ENCODE assay signal across 15 cellular contexts in genomic region chr13:23510544-23510916, GRCh38. TPM values are rescaled to one million over a fixed set of nuclear protein-coding genes. Genes with fewer than 3 reads are reported as not detected.
A peak's percentile ranks its signal among the peaks of the same experiment; 100 is the strongest.
DNase-seq lines count a peak whose midpoint lies in the region; ATAC-seq and TF ChIP-seq lines count a peak whose summit lies in the region.
"Had no signal": no experiment of that assay in that cellular context is flagged by ENCODE, and none has a peak within 500 bp of the region (broad histone marks: within the 10 kb centered on the region; RNA-seq: fewer than 3 reads in every experiment).

No MANE protein-coding gene starts in this region.

- H3K27ac ChIP-seq in heart left ventricle (peak overlapping the region in 7 of 12 donors; percentile 14 to 78 (median 44)), lower lobe of right lung (no peak overlapping the region), caudate nucleus (ENCODE audit: low read depth, low read length) (no peak overlapping the region)

- no peaks in the 10 kb centered on the region for H3K9me3 Mint-ChIP-seq in activated T-helper 2 cell treated with anti-CD3 and anti-CD28 coated beads, Interferon-gamma antibody, Interleukin-2, Interleukin-4, amounts not matched to agents 10 μg/mL and 5 μg/mL and 100 μg/mL, durations not matched to agents 14 hours and 24 hours and 36 hours
- no peaks in the 10 kb centered on the region for H3K9me3 Mint-ChIP-seq in Calu3 (ENCODE audit: low read depth, unreplicated experiment)
- H3K9me3 Mint-ChIP-seq: activated B cell treated with CpG ODN at 0.5 μM for 24 hours; activated naive CD8-positive, alpha-beta T cell treated with anti-CD3 and anti-CD28 coated beads for 36 hours; central memory CD8-positive, alpha-beta T cell; nephron had no signal

- no peak overlapping the region for H3K27ac Mint-ChIP-seq in activated T-helper 2 cell treated with anti-CD3 and anti-CD28 coated beads, Interferon-gamma antibody, Interleukin-2, Interleukin-4, amounts not matched to agents 10 μg/mL and 5 μg/mL and 100 μg/mL, durations not matched to agents 14 hours and 24 hours and 36 hours
- no peak overlapping the region for H3K27ac Mint-ChIP-seq in Calu3 (ENCODE audit: unreplicated experiment)
- H3K27ac Mint-ChIP-seq: activated B cell treated with CpG ODN at 0.5 μM for 24 hours; activated CD8-positive, alpha-beta T cell treated with anti-CD3 and anti-CD28 coated beads, Interleukin-2, amount 10 ng/mL, durations not matched to agents 7 days and 5 days; activated naive CD8-positive, alpha-beta T cell treated with anti-CD3 and anti-CD28 coated beads for 36 hours; type B pancreatic cell had no signal

- CTCF ChIA-PET in Calu3 (lab: Charles Lee), result interaction anchor here (1.6 kb wide), 1 partner anchor 58 kb away, joined by 6 read pairs; no protein-coding TSS in a partner anchor

- H3K27me3 ChIP-seq in heart left ventricle, result no peaks in the 10 kb centered on the region
- no peaks in the 10 kb centered on the region for H3K27me3 ChIP-seq in lower lobe of right lung (ENCODE audit: low read depth)

- WGBS in heart left ventricle, 4 donors, result 15 to 65% (median 42%) methylated on average over 1 of the region's 1 CpG

- TF ChIP-seq POLR2A in heart left ventricle (IDR thresholded peaks at IDR 0.05), result no peak

- H3K9me3 ChIP-seq in heart left ventricle (no peaks in the 10 kb centered on the region), lower lobe of right lung (no peaks in the 10 kb centered on the region)

- no TSS peak for BruUV-seq in Calu3 (replicated peaks; lab: Mats Ljungman, UMichigan)

- H3K27me3 Mint-ChIP-seq in activated T-helper 2 cell treated with anti-CD3 and anti-CD28 coated beads, Interferon-gamma antibody, Interleukin-2, Interleukin-4, amounts not matched to agents 10 μg/mL and 5 μg/mL and 100 μg/mL, durations not matched to agents 14 hours and 24 hours and 36 hours (ENCODE audit: low read depth), result peaks cover 19% of the 10 kb centered on the region
- no peaks in the 10 kb centered on the region for H3K27me3 Mint-ChIP-seq in Calu3 (ENCODE audit: unreplicated experiment)
- H3K27me3 Mint-ChIP-seq: type B pancreatic cell had no signal

- no peak for TF ChIP-seq CTCF in heart left ventricle (IDR thresholded peaks at IDR 0.05)
- no peak for TF ChIP-seq CTCF in epithelial cell of proximal tubule (conservative IDR thresholded peaks at IDR 0.05; ENCODE audit: low read depth, low read length)
- TF ChIP-seq CTCF in lower lobe of right lung (IDR thresholded peaks at IDR 0.05), result no peak
- TF ChIP-seq CTCF in Calu3 (IDR thresholded peaks at IDR 0.05; ENCODE audit: unreplicated experiment), result no peak

- DNase-seq in heart left ventricle (no peak), left ventricle myocardium superior (no peak), epithelial cell of proximal tubule (ENCODE audit: low read depth) (peak; percentile 16), lower lobe of right lung (no peak), Calu3 (no peak), caudate nucleus (lab: John Stamatoyannopoulos, UW) (no peak), GF-D8 (lab: John Stamatoyannopoulos, UW) (no peak)
- no peak for DNase-seq in activated T-helper 2 cell treated with anti-CD3 and anti-CD28 coated beads, Interferon-gamma antibody, Interleukin-2, Interleukin-4, amounts not matched to agents 10 μg/mL and 5 μg/mL and 100 μg/mL, durations not matched to agents 14 hours and 24 hours and 36 hours (ENCODE audit: low spot score)
- DNase-seq: activated B cell treated with CpG ODN at 0.5 μM for 24 hours; activated naive CD8-positive, alpha-beta T cell treated with anti-CD3 and anti-CD28 coated beads for 36 hours; stimulated activated naive CD4-positive, alpha-beta T cell treated with Interleukin-2 at 50 U/mL for 16 hours had no signal

- H3K4me1 Mint-ChIP-seq in activated T-helper 2 cell treated with anti-CD3 and anti-CD28 coated beads, Interferon-gamma antibody, Interleukin-2, Interleukin-4, amounts not matched to agents 10 μg/mL and 5 μg/mL and 100 μg/mL, durations not matched to agents 14 hours and 24 hours and 36 hours (ENCODE audit: low read depth), result no peaks in the 10 kb centered on the region
- H3K4me1 Mint-ChIP-seq in Calu3 (ENCODE audit: low read depth, unreplicated experiment), result peaks cover 11% of the 10 kb centered on the region
- H3K4me1 Mint-ChIP-seq: activated B cell treated with CpG ODN at 0.5 μM for 24 hours; activated naive CD8-positive, alpha-beta T cell treated with anti-CD3 and anti-CD28 coated beads for 36 hours; central memory CD8-positive, alpha-beta T cell had no signal

- H3K4me1 ChIP-seq in heart left ventricle (peaks cover 0 to 51% (median 20%) of the 10 kb centered on the region in 12 donors), lower lobe of right lung (no peaks in the 10 kb centered on the region)

- no peak overlapping the region for H3K4me3 ChIP-seq in heart left ventricle
- H3K4me3 ChIP-seq in epithelial cell of proximal tubule (ENCODE audit: low read depth, low read length), result no peak overlapping the region
- no peak overlapping the region for H3K4me3 ChIP-seq in lower lobe of right lung

- no peaks in the 10 kb centered on the region for H3K36me3 Mint-ChIP-seq in activated T-helper 2 cell treated with anti-CD3 and anti-CD28 coated beads, Interferon-gamma antibody, Interleukin-2, Interleukin-4, amounts not matched to agents 10 μg/mL and 5 μg/mL and 100 μg/mL, durations not matched to agents 14 hours and 24 hours and 36 hours (ENCODE audit: low read depth)
- no peaks in the 10 kb centered on the region for H3K36me3 Mint-ChIP-seq in Calu3 (ENCODE audit: insufficient read depth, unreplicated experiment)
- H3K36me3 Mint-ChIP-seq: activated naive CD8-positive, alpha-beta T cell treated with anti-CD3 and anti-CD28 coated beads for 36 hours; type B pancreatic cell had no signal

- ATAC-seq in heart left ventricle, result peak in 1 of 4 donors; percentile 16
- ATAC-seq in left ventricle myocardium superior, result no peak
- ATAC-seq in lower lobe of right lung, result peak; percentile 53 to 60
- ATAC-seq: activated CD8-positive, alpha-beta T cell treated with anti-CD3 and anti-CD28 coated beads, Interleukin-2, amount 10 ng/mL, durations not matched to agents 7 days and 5 days had no signal

- intact Hi-C loops in heart left ventricle (cut with DNase I), result loop anchor here in 9 of 10 donors (2.0 to 5.0 kb wide), 7 partner anchors 37 to 60 kb away; partner anchors contain the start of gene TNFRSF19 (in 1 of the 9)
- intact Hi-C loops in left ventricle myocardium superior (cut with micrococcal nuclease), result loop anchor here (10.0 kb wide), 1 partner anchor 64 kb away; the partner anchor contains the start of gene TNFRSF19
- intact Hi-C loops in lower lobe of right lung (cut with DNase I), result no loop called here
- intact Hi-C loops in activated T-helper 2 cell treated with anti-CD3 and anti-CD28 coated beads, Interferon-gamma antibody, Interleukin-2, Interleukin-4, amounts not matched to agents 10 μg/mL and 5 μg/mL and 100 μg/mL, durations not matched to agents 14 hours and 24 hours and 36 hours (cut with micrococcal nuclease), result no loop called here
- intact Hi-C loops in Calu3 (cut with micrococcal nuclease; ENCODE audit: unreplicated experiment), result loop anchor here (5.0 kb wide), 2 partner anchors 57 to 357 kb away; no protein-coding TSS in a partner anchor

- no peak overlapping the region for H3K4me3 Mint-ChIP-seq in activated T-helper 2 cell treated with anti-CD3 and anti-CD28 coated beads, Interferon-gamma antibody, Interleukin-2, Interleukin-4, amounts not matched to agents 10 μg/mL and 5 μg/mL and 100 μg/mL, durations not matched to agents 14 hours and 24 hours and 36 hours (ENCODE audit: low read depth)
- no peak overlapping the region for H3K4me3 Mint-ChIP-seq in Calu3 (ENCODE audit: low read depth, unreplicated experiment)
- H3K4me3 Mint-ChIP-seq: activated B cell treated with CpG ODN at 0.5 μM for 24 hours; activated CD8-positive, alpha-beta T cell treated with anti-CD3 and anti-CD28 coated beads, Interleukin-2, amount 10 ng/mL, durations not matched to agents 7 days and 5 days; activated naive CD8-positive, alpha-beta T cell treated with anti-CD3 and anti-CD28 coated beads for 36 hours; central memory CD8-positive, alpha-beta T cell; nephron; type B pancreatic cell had no signal

- H3K36me3 ChIP-seq in heart left ventricle (no peaks in the 10 kb centered on the region), lower lobe of right lung (no peaks in the 10 kb centered on the region)

RNA-seq across cellular contexts. Expression of gene TNFRSF19, which starts 59.7 kb away (rescaled TPM):
- total RNA-seq in heart left ventricle (10 to 100 TPM; 12.0 to 35.7 (median 28.0) TPM), left ventricle myocardium superior (41.6 TPM), epithelial cell of proximal tubule (7.3 and 8.4 TPM in 2 replicates), lower lobe of right lung (21.1 TPM), Calu3 (2022) (24.3 and 38.3 TPM in 2 replicates)
- 10 to 100 TPM in 1 of 2 donors, 1 to 10 TPM in 1; 9.1 to 16.6 TPM for polyA plus RNA-seq in heart left ventricle
- 0.07 TPM in 1 of 2 replicates, not detected in the other for total RNA-seq in activated T-helper 2 cell treated with anti-CD3 and anti-CD28 coated beads, Interferon-gamma antibody, Interleukin-2, Interleukin-4, amounts not matched to agents 10 μg/mL and 5 μg/mL and 100 μg/mL, durations not matched to agents 14 hours and 24 hours and 36 hours
- total RNA-seq: activated B cell treated with CpG ODN at 0.5 μM for 24 hours had no signal

Comparison
In these comparisons a context has a peak if more than half of its experiments do, and no peak if none do; other contexts are left out.
1. H3K27ac ChIP-seq: peak in heart left ventricle (7 of 12); none in lower lobe of right lung (single experiment) and caudate nucleus (single experiment).
2. intact Hi-C loops: an anchor here in heart left ventricle (2.0 to 5.0 kb wide), left ventricle myocardium superior (10.0 kb wide) and Calu3 (5.0 kb wide); none called in lower lobe of right lung and activated T-helper 2 cell treated with anti-CD3 and anti-CD28 coated beads, Interferon-gamma antibody, Interleukin-2, Interleukin-4, amounts not matched to agents 10 μg/mL and 5 μg/mL and 100 μg/mL, durations not matched to agents 14 hours and 24 hours and 36 hours.